In genomic region chr4:73222466-73223257, GRCh38 we compare ENCODE assay signal across 8 cellular contexts. TPM values are rescaled to one million over a fixed set of nuclear protein-coding genes. Genes with fewer than 3 reads are reported as not detected.
DNase-seq lines count a peak whose midpoint lies in the region; ATAC-seq, FAIRE-seq and TF ChIP-seq lines count a peak whose summit lies in the region.

No MANE protein-coding gene starts in this region.

- H3K9ac ChIP-seq in SK-N-MC (ENCODE audit: insufficient read length): peak overlapping the region; percentile 90
- peak overlapping the region; percentile 9 for H3K9ac ChIP-seq in GM12878 (ENCODE audit: control insufficient read depth, insufficient read depth, low read length)
- H3K9ac ChIP-seq in skeletal muscle tissue (ENCODE audit: low read depth in 1 of 3, low read length in 3 of 3): peak overlapping the region; percentile 71 to 97 (median 86)

- H4K20me1 ChIP-seq in GM12878 (ENCODE audit: control insufficient read depth, insufficient read depth): no peaks in the 10 kb centered on the region

- peaks cover 37% of the 10 kb centered on the region for H3K4me1 Mint-ChIP-seq in activated T-cell treated with anti-CD3 and anti-CD28 coated beads, Interleukin-2, amount 50 U/mL, for 24 hours (ENCODE audit: low read depth)

- SMC1A ChIA-PET in GM12878 (lab: Charles Lee; ENCODE audit: uncharacterized antibody, unreplicated experiment): interaction anchor here (0.6 to 2.0 kb wide), 12 partner anchors 9 to 134 kb away, joined by 3 to 7 read pairs (median 3); partner anchors contain the start of gene ANKRD17

- H3K9me3 ChIP-seq in SK-N-MC (ENCODE audit: low read depth, low read length) (no peaks in the 10 kb centered on the region), GM12878 (replicated peaks; ENCODE audit: control insufficient read depth, insufficient read depth, low read length) (no peaks in the 10 kb centered on the region), skeletal muscle tissue (ENCODE audit: control insufficient read depth in 3 of 3, low read length in 3 of 3) (no peaks in the 10 kb centered on the region)

- TF ChIP-seq CTCF in GM12878 (IDR thresholded peaks at IDR 0.05 in 2 of 3, conservative IDR thresholded peaks at IDR 0.05 in 1 of 3; ENCODE audit: control insufficient read depth in 2 of 3, extremely low read depth in 1 of 3, insufficient read depth in 1 of 3, low read depth in 3 of 3, low read length in 3 of 3): no peak

- WGBS in GM12878 (ENCODE audit: insufficient coverage, insufficient replicate concordance, low lambda C conversion rate, missing lambda C conversion rate): 89% methylated on average over 6 of the region's 6 CpGs

- H3K27me3 Mint-ChIP-seq in activated T-cell treated with anti-CD3 and anti-CD28 coated beads, Interleukin-2, amount 50 U/mL, for 24 hours: no peaks in the 10 kb centered on the region

- H3K4me3 ChIP-seq in SK-N-MC (peak overlapping the region; percentile 81), GM12878 (peak overlapping the region; percentile 52), skeletal muscle tissue (ENCODE audit: low read length in 3 of 3) (peak overlapping the region; percentile 63 to 94 (median 73))

- POLR2A ChIA-PET in GM12878 (lab: Charles Lee): interaction anchor here (1.0 to 1.1 kb wide), 3 partner anchors 19 to 37 kb away, joined by 3 to 4 read pairs (median 3); no protein-coding TSS in a partner anchor

- peak; percentile 79 for TF ChIP-seq POLR2A in GM12878 (IDR thresholded peaks at IDR 0.05; ENCODE audit: low read depth, low read length)

- TF ChIP-seq RAD21 in GM12878 (IDR thresholded peaks at IDR 0.05; ENCODE audit: insufficient read depth, low read depth, low read length): no peak

- H3K4me2 ChIP-seq in GM12878 (ENCODE audit: control insufficient read depth, insufficient read depth): 0 out of 2 replicates have a peak overlapping the region, but pooled peaks have one; percentile 45

- ATAC-seq in HG02610 (IDR thresholded peaks at IDR 0.05; ENCODE audit: unreplicated experiment) (peak; percentile 99), GM12878 (peak; percentile 97)

- peak overlapping the region; percentile 93 for H3K27ac ChIP-seq in SK-N-MC
- peak overlapping the region; percentile 43 for H3K27ac ChIP-seq in GM12878 (ENCODE audit: control insufficient read depth, insufficient read depth)
- H3K27ac ChIP-seq in skeletal muscle tissue (ENCODE audit: low read depth, low read length): peak overlapping the region; percentile 92

- H3K27me3 ChIP-seq in GM12878 (replicated peaks in 1 of 2; ENCODE audit: control insufficient read depth in 2 of 2, insufficient read depth in 2 of 2, low read length in 1 of 2) (no peaks in the 10 kb centered on the region), skeletal muscle tissue (ENCODE audit: control insufficient read depth in 3 of 3, insufficient read depth in 3 of 3, low read length in 3 of 3) (no peaks in the 10 kb centered on the region)

- H3K9me3 Mint-ChIP-seq in activated T-cell treated with anti-CD3 and anti-CD28 coated beads, Interleukin-2, amount 50 U/mL, for 24 hours: no peaks in the 10 kb centered on the region

- intact Hi-C loops in GM12878 (cut with micrococcal nuclease; ENCODE audit: unreplicated experiment): no loop called here

- BruUV-seq in GM12878 (replicated peaks; lab: Mats Ljungman, UMichigan): TSS peak; percentile 59

- H3K36me3 ChIP-seq in SK-N-MC (ENCODE audit: insufficient read depth, low read length) (peaks cover 29% of the 10 kb centered on the region), GM12878 (ENCODE audit: control insufficient read depth in 2 of 2, insufficient read depth in 2 of 2, low read length in 1 of 2) (peaks cover 0 to 3% of the 10 kb centered on the region in 2 experiments; a peak in 1 of 4 replicates), skeletal muscle tissue (ENCODE audit: control insufficient read depth in 3 of 3, insufficient read depth in 3 of 3, low read length in 3 of 3) (no peaks in the 10 kb centered on the region)

- FAIRE-seq in GM12878 (lab: Jason Lieb, UNC): peak; percentile 89

- peaks cover 11% of the 10 kb centered on the region for H3K4me1 ChIP-seq in GM12878 (ENCODE audit: control insufficient read depth, insufficient read depth, low read length)
- peaks cover 0 to 10% (median 7%) of the 10 kb centered on the region in 3 donors for H3K4me1 ChIP-seq in skeletal muscle tissue (ENCODE audit: control insufficient read depth in 3 of 3, insufficient read depth in 3 of 3, low read length in 3 of 3)

- peak overlapping the region; percentile 15 for H2AFZ ChIP-seq in GM12878 (ENCODE audit: control insufficient read depth, low read depth, low read length)

- TF ChIP-seq EP300 in GM12878 (IDR thresholded peaks at IDR 0.05; ENCODE audit: borderline replicate concordance in 1 of 2, control insufficient read depth in 1 of 2, low read depth in 2 of 2, low read length in 2 of 2): no peak

- H3K36me3 Mint-ChIP-seq in activated T-cell treated with anti-CD3 and anti-CD28 coated beads, Interleukin-2, amount 50 U/mL, for 24 hours (ENCODE audit: low read depth): peaks cover 51% of the 10 kb centered on the region

- CTCF ChIA-PET in GM12878 (lab: Yijun Ruan, JAX): interaction anchor here (0.9 to 2.1 kb wide), 6 partner anchors 10 to 35 kb away, joined by 3 to 11 read pairs (median 6); no protein-coding TSS in a partner anchor

- in situ Hi-C loops in GM12878 (cut with MboI): no loop called here

- H3K4me3 Mint-ChIP-seq in activated T-cell treated with anti-CD3 and anti-CD28 coated beads, Interleukin-2, amount 50 U/mL, for 24 hours: no peak overlapping the region

- no peak overlapping the region for H3K27ac Mint-ChIP-seq in activated T-cell treated with anti-CD3 and anti-CD28 coated beads, Interleukin-2, amount 50 U/mL, for 24 hours

- peaks cover 68% of the 10 kb centered on the region for H3K79me2 ChIP-seq in GM12878 (ENCODE audit: control insufficient read depth, insufficient read depth, low read length)

- RAD21 ChIA-PET in GM12878 (lab: Charles Lee; ENCODE audit: unreplicated experiment): interaction anchor here (1.1 to 1.2 kb wide), 2 partner anchors 24 to 36 kb away, joined by 3 read pairs; partner anchors contain the start of gene ANKRD17

- DNase-seq in activated T-cell treated with anti-CD3 and anti-CD28 coated beads for 1 hour (ENCODE audit: low read depth) (peak; percentile 7), NAMALWA (ENCODE audit: low spot score) (peak; percentile 76), SK-N-MC (ENCODE audit: low read depth, low spot score) (peak; percentile 95), GM12878 (ENCODE audit: low read depth, low spot score) (peak; percentile 55), iPS DF 19.7 (ENCODE audit: low read depth, low spot score) (peak; percentile 28)
- no peak for DNase-seq in activated T-cell treated with anti-CD3 and anti-CD28 coated beads, Interleukin-2, amount 50 U/mL, for 24 hours

TF ChIP-seq in GM12878, 131 proteins besides CTCF, POLR2A, EP300 and RAD21 (continues in another document):
- TF ChIP-seq MTA3 (IDR thresholded peaks at IDR 0.05; ENCODE audit: borderline replicate concordance, low read length): 0 out of 2 replicates have a peak, but pooled peaks have one; percentile 22
- TF ChIP-seq, protein P1, sequence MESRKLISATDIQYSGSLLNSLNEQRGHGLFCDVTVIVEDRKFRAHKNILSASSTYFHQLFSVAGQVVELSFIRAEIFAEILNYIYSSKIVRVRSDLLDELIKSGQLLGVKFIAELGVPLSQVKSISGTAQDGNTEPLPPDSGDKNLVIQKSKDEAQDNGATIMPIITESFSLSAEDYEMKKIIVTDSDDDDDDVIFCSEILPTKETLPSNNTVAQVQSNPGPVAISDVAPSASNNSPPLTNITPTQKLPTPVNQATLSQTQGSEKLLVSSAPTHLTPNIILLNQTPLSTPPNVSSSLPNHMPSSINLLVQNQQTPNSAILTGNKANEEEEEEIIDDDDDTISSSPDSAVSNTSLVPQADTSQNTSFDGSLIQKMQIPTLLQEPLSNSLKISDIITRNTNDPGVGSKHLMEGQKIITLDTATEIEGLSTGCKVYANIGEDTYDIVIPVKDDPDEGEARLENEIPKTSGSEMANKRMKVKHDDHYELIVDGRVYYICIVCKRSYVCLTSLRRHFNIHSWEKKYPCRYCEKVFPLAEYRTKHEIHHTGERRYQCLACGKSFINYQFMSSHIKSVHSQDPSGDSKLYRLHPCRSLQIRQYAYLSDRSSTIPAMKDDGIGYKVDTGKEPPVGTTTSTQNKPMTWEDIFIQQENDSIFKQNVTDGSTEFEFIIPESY (IDR thresholded peaks at IDR 0.05): no peak
- TF ChIP-seq LARP7 (IDR thresholded peaks at IDR 0.05): no peak

RNA-seq across cellular contexts. Expression of gene ANKRD17, which starts 35.9 kb away (rescaled TPM):
- 109 and 113 TPM in 2 replicates for total RNA-seq in GM12878 (2013; cell fraction: nucleolus; rRNA removed)
- 30.8 and 31.0 TPM in 2 replicates for total RNA-seq in GM12878 (2014; rRNA removed)
- total RNA-seq in GM12878 (2014; rRNA removed; fragmentation: Illumina TruSeq; extraction: Trizol): 33.7 and 35.5 TPM in 2 replicates
- 45.1 and 46.5 TPM in 2 replicates for total RNA-seq in GM12878 (2021)
- 17.9 TPM for polyA plus RNA-seq in GM12878 (2011; ENCODE audit: low read depth)
- 36.3 and 43.1 TPM in 2 replicates for polyA plus RNA-seq in GM12878 (2011; rRNA removed)
- polyA plus RNA-seq in GM12878 (2011; cell fraction: cytosol; rRNA removed): 32.5 and 35.8 TPM in 2 replicates
- polyA plus RNA-seq in GM12878 (2011; cell fraction: nucleus; rRNA removed): 40.3 and 47.5 TPM in 2 replicates
- polyA plus RNA-seq in GM12878 (2012): 18.0 and 24.7 TPM in 2 replicates
- 40.2 and 45.8 TPM in 2 replicates for polyA plus RNA-seq in GM12878 (2014; fragmentation: Illumina TruSeq; extraction: Trizol)
- polyA plus RNA-seq in GM12878 (2014; fragmentation: Nextera tagmentation; extraction: Ambion mirVana): 10 to 100 TPM; 11.7 to 18.5 TPM
- 27.6 and 35.8 TPM in 2 replicates for polyA plus RNA-seq in GM12878 (2014; rRNA removed)
- polyA plus RNA-seq in GM12878 (2016; fragmentation: Nextera tagmentation; extraction: Ambion mirVana): 10 to 100 TPM; 30.2 to 31.5 TPM
- polyA minus RNA-seq in GM12878 (2011; rRNA and poly(A)+ RNA removed): 95.5 and 143 TPM in 2 replicates
- polyA minus RNA-seq in GM12878 (2011; cell fraction: cytosol; rRNA and poly(A)+ RNA removed): 32.6 and 42.5 TPM in 2 replicates
- 43.5 and 68.0 TPM in 2 replicates for polyA minus RNA-seq in GM12878 (2011; cell fraction: nucleus; rRNA and poly(A)+ RNA removed)
- 46.4 TPM for total RNA-seq in skeletal muscle tissue

Comparison
In these comparisons a context has a peak if more than half of its experiments do, and no peak if none do; other contexts are left out.
1. H3K27ac ChIP-seq: peak in every context shown above with its lines; median percentile 93 in SK-N-MC; 92 in skeletal muscle tissue; 43 in GM12878.
2. H3K9ac ChIP-seq: peak in every context shown above with its lines; median percentile 90 in SK-N-MC; 86 in skeletal muscle tissue; 9 in GM12878.